1 cellular context compared by ENCODE assay signal in genomic region chr9:134067904-134068741, GRCh38.
TF ChIP-seq lines count a peak whose summit lies in the region.

TSS of gene BRD3 (minus strand) at chr9:134068026. CDS start at chr9:134053477, 14,549 bp downstream.

TF ChIP-seq in PFSK-1, 5 proteins besides CTCF, POLR2A, EP300 and RAD21 (continued from another document):
- TF ChIP-seq, protein P1, sequence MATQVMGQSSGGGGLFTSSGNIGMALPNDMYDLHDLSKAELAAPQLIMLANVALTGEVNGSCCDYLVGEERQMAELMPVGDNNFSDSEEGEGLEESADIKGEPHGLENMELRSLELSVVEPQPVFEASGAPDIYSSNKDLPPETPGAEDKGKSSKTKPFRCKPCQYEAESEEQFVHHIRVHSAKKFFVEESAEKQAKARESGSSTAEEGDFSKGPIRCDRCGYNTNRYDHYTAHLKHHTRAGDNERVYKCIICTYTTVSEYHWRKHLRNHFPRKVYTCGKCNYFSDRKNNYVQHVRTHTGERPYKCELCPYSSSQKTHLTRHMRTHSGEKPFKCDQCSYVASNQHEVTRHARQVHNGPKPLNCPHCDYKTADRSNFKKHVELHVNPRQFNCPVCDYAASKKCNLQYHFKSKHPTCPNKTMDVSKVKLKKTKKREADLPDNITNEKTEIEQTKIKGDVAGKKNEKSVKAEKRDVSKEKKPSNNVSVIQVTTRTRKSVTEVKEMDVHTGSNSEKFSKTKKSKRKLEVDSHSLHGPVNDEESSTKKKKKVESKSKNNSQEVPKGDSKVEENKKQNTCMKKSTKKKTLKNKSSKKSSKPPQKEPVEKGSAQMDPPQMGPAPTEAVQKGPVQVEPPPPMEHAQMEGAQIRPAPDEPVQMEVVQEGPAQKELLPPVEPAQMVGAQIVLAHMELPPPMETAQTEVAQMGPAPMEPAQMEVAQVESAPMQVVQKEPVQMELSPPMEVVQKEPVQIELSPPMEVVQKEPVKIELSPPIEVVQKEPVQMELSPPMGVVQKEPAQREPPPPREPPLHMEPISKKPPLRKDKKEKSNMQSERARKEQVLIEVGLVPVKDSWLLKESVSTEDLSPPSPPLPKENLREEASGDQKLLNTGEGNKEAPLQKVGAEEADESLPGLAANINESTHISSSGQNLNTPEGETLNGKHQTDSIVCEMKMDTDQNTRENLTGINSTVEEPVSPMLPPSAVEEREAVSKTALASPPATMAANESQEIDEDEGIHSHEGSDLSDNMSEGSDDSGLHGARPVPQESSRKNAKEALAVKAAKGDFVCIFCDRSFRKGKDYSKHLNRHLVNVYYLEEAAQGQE (IDR thresholded peaks at IDR 0.05; ENCODE audit: insufficient read depth in 1 of 2, low read depth in 2 of 2, low read length in 2 of 2): no peak
- TF ChIP-seq POLR2AphosphoS5 (IDR thresholded peaks at IDR 0.05; ENCODE audit: low read depth, low read length) (peak; percentile 48; the same call in 1 of the 2 replicates), SIN3A (IDR thresholded peaks at IDR 0.05; ENCODE audit: borderline replicate concordance, insufficient read depth, low read length) (no peak), FOXP2 (optimal IDR thresholded peaks at IDR 0.05; ENCODE audit: borderline replicate concordance, extremely low read depth, extremely low read length, insufficient read depth) (peak; percentile 99)
TF ChIP-seq in PFSK-1: peak in this region for 3.
